20 cellular contexts compared by ENCODE assay signal in genomic region chr4:80049813-80050534, GRCh38. TPM values are rescaled to one million over a fixed set of nuclear protein-coding genes. Genes with fewer than 3 reads are reported as not detected.
A peak's percentile ranks its signal among the peaks of the same experiment; 100 is the strongest.
DNase-seq lines count a peak whose midpoint lies in the region; ATAC-seq lines count a peak whose summit lies in the region.
"Had no signal": no experiment of that assay in that cellular context is flagged by ENCODE, and none has a peak within 500 bp of the region (broad histone marks: within the 10 kb centered on the region; RNA-seq: fewer than 3 reads in every experiment).

No MANE protein-coding gene starts in this region.

- ATAC-seq in central memory CD8-positive, alpha-beta T cell (replicated peaks; ENCODE audit: extremely low read depth, poor library complexity, severe bottlenecking) = no peak
- ATAC-seq: natural killer cell, T-cell had no signal

- H3K36me3 ChIP-seq in HUES48 (ENCODE audit: control insufficient read depth, insufficient read depth, low read length) = no peaks in the 10 kb centered on the region
- peaks cover 26% of the 10 kb centered on the region for H3K36me3 ChIP-seq in muscle layer of colon (ENCODE audit: insufficient read depth, low read length)
- peaks cover 10 to 16% of the 10 kb centered on the region in 2 donors for H3K36me3 ChIP-seq in stomach smooth muscle (ENCODE audit: control insufficient read depth in 2 of 2, insufficient read depth in 2 of 2, low read length in 2 of 2)
- H3K36me3 ChIP-seq in CD8-positive, alpha-beta memory T cell (ENCODE audit: insufficient read depth, low read length) = no peaks in the 10 kb centered on the region
- H3K36me3 ChIP-seq: thyroid gland had no signal

- no peaks in the 10 kb centered on the region for H3K27me3 Mint-ChIP-seq in central memory CD8-positive, alpha-beta T cell
- H3K27me3 Mint-ChIP-seq in CD8-positive, alpha-beta memory T cell = peaks cover 0 to 2% of the 10 kb centered on the region in 2 donors
- no peaks in the 10 kb centered on the region for H3K27me3 Mint-ChIP-seq in activated CD4-positive, alpha-beta memory T cell treated with anti-CD3 and anti-CD28 coated beads for 36 hours
- H3K27me3 Mint-ChIP-seq: T-cell had no signal

- H3K27ac ChIP-seq in HUES48 (ENCODE audit: low read depth, low read length) (peak overlapping the region; percentile 8), muscle layer of colon (ENCODE audit: low read depth, low read length) (peak overlapping the region; percentile 35), stomach smooth muscle (ENCODE audit: low read length) (peak overlapping the region; percentile 4)
- H3K27ac ChIP-seq in CD8-positive, alpha-beta memory T cell (ENCODE audit: low read depth, low read length) = no peak overlapping the region
- H3K27ac ChIP-seq: psoas muscle, thyroid gland had no signal

- DNase-seq in central memory CD8-positive, alpha-beta T cell (ENCODE audit: low spot score in 2 of 2) = no peak
- no peak for DNase-seq in activated CD4-positive, alpha-beta T cell treated with anti-CD3 and anti-CD28 coated beads for 48 hours
- no peak for DNase-seq in CD8-positive, alpha-beta memory T cell
- DNase-seq in activated CD4-positive, alpha-beta memory T cell treated with anti-CD3 and anti-CD28 coated beads for 36 hours = no peak
- DNase-seq: activated CD4-positive, alpha-beta T cell treated with anti-CD3 and anti-CD28 coated beads, Interleukin-2, amount 50 U/mL, for 1 hour; activated CD8-positive, alpha-beta memory T cell treated with anti-CD3 and anti-CD28 coated beads, Interleukin-2, amount 50 U/mL, for 48 hours; activated effector memory CD4-positive, alpha-beta T cell treated with anti-CD3 and anti-CD28 coated beads, Interleukin-2, amount 50 U/mL, for 16 hours; BE2C; caudate nucleus; EL; natural killer cell; NCI-H1048; NCI-H510A; psoas muscle; T-cell; thyroid gland had no signal

- POLR2A ChIA-PET in CD8-positive, alpha-beta memory T cell (lab: Charles Lee) = no interaction called here
- POLR2A ChIA-PET in activated CD4-positive, alpha-beta memory T cell treated with anti-CD3 and anti-CD28 coated beads for 36 hours (lab: Charles Lee) = no interaction called here

- peaks cover 8% of the 10 kb centered on the region for H3K4me1 Mint-ChIP-seq in central memory CD8-positive, alpha-beta T cell
- peaks cover 6 to 25% (median 14%) of the 10 kb centered on the region in 3 donors for H3K4me1 Mint-ChIP-seq in CD8-positive, alpha-beta memory T cell
- peaks cover 42% of the 10 kb centered on the region for H3K4me1 Mint-ChIP-seq in activated CD4-positive, alpha-beta memory T cell treated with anti-CD3 and anti-CD28 coated beads for 36 hours (ENCODE audit: low read depth)
- H3K4me1 Mint-ChIP-seq: natural killer cell had no signal

- H3K4me3 ChIP-seq in HUES48 (ENCODE audit: low read depth, low read length) (no peak overlapping the region), muscle layer of colon (ENCODE audit: low read depth in 1 of 2, low read length in 2 of 2) (no peak overlapping the region), stomach smooth muscle (ENCODE audit: low read length in 2 of 2) (no peak overlapping the region)
- H3K4me3 ChIP-seq in CD8-positive, alpha-beta memory T cell (ENCODE audit: low read length) = no peak overlapping the region
- H3K4me3 ChIP-seq: lung, psoas muscle, thyroid gland had no signal

- peaks cover 38% of the 10 kb centered on the region for H3K36me3 Mint-ChIP-seq in central memory CD8-positive, alpha-beta T cell (ENCODE audit: insufficient read depth)
- H3K36me3 Mint-ChIP-seq in CD8-positive, alpha-beta memory T cell = peaks cover 24 to 61% (median 32%) of the 10 kb centered on the region in 3 donors
- H3K36me3 Mint-ChIP-seq in activated CD4-positive, alpha-beta memory T cell treated with anti-CD3 and anti-CD28 coated beads for 36 hours = peaks cover 26% of the 10 kb centered on the region
- H3K36me3 Mint-ChIP-seq: natural killer cell had no signal

- H3K4me1 ChIP-seq in HUES48 (ENCODE audit: control insufficient read depth, insufficient read depth, low read length) = peaks cover 34% of the 10 kb centered on the region
- peaks cover 54% of the 10 kb centered on the region for H3K4me1 ChIP-seq in muscle layer of colon (ENCODE audit: insufficient read depth, low read length)
- H3K4me1 ChIP-seq in stomach smooth muscle (ENCODE audit: control insufficient read depth, insufficient read depth, low read length) = peaks cover 11% of the 10 kb centered on the region
- H3K4me1 ChIP-seq in CD8-positive, alpha-beta memory T cell (ENCODE audit: insufficient read depth, low read length) = no peaks in the 10 kb centered on the region
- H3K4me1 ChIP-seq: psoas muscle had no signal

- intact Hi-C loops in activated CD4-positive, alpha-beta memory T cell treated with anti-CD3 and anti-CD28 coated beads for 36 hours (cut with micrococcal nuclease) = no loop called here

- H3K9ac ChIP-seq in HUES48 (ENCODE audit: low read depth, low read length) (no peak overlapping the region), muscle layer of colon (ENCODE audit: low read length) (no peak overlapping the region), stomach smooth muscle (ENCODE audit: low read length in 2 of 2) (no peak overlapping the region)

- CTCF ChIA-PET in CD8-positive, alpha-beta memory T cell (lab: Charles Lee) = no interaction called here
- CTCF ChIA-PET in activated CD4-positive, alpha-beta memory T cell treated with anti-CD3 and anti-CD28 coated beads for 36 hours (lab: Charles Lee) = interaction anchor here (0.6 kb wide), 2 partner anchors 32 to 137 kb away, joined by 3 to 4 read pairs; no protein-coding TSS in a partner anchor

- no peak overlapping the region for H3K4me3 Mint-ChIP-seq in central memory CD8-positive, alpha-beta T cell
- no peak overlapping the region for H3K4me3 Mint-ChIP-seq in CD8-positive, alpha-beta memory T cell
- no peak overlapping the region for H3K4me3 Mint-ChIP-seq in activated CD4-positive, alpha-beta memory T cell treated with anti-CD3 and anti-CD28 coated beads for 36 hours
- H3K4me3 Mint-ChIP-seq: natural killer cell, T-cell had no signal

- H3K27ac Mint-ChIP-seq in central memory CD8-positive, alpha-beta T cell (ENCODE audit: low read depth) = peak overlapping the region; percentile 3
- no peak overlapping the region for H3K27ac Mint-ChIP-seq in CD8-positive, alpha-beta memory T cell
- no peak overlapping the region for H3K27ac Mint-ChIP-seq in activated CD4-positive, alpha-beta memory T cell treated with anti-CD3 and anti-CD28 coated beads for 36 hours
- H3K27ac Mint-ChIP-seq: natural killer cell, T-cell had no signal

- H3K9me3 ChIP-seq in HUES48 (ENCODE audit: control insufficient read depth, insufficient read depth, low read length) = no peaks in the 10 kb centered on the region
- no peaks in the 10 kb centered on the region for H3K9me3 ChIP-seq in muscle layer of colon (ENCODE audit: low read length)
- H3K9me3 ChIP-seq in stomach smooth muscle (ENCODE audit: control insufficient read depth in 2 of 2, low read length in 2 of 2) = no peaks in the 10 kb centered on the region
- H3K9me3 ChIP-seq in CD8-positive, alpha-beta memory T cell (ENCODE audit: low read length) = no peaks in the 10 kb centered on the region
- H3K9me3 ChIP-seq: BE2C, psoas muscle, thyroid gland had no signal

- H3K9me3 Mint-ChIP-seq in central memory CD8-positive, alpha-beta T cell = no peaks in the 10 kb centered on the region
- H3K9me3 Mint-ChIP-seq in CD8-positive, alpha-beta memory T cell = no peaks in the 10 kb centered on the region
- H3K9me3 Mint-ChIP-seq in activated CD4-positive, alpha-beta memory T cell treated with anti-CD3 and anti-CD28 coated beads for 36 hours = no peaks in the 10 kb centered on the region
- H3K9me3 Mint-ChIP-seq: natural killer cell, T-cell had no signal

- no peaks in the 10 kb centered on the region for H3K27me3 ChIP-seq in HUES48 (ENCODE audit: control insufficient read depth, insufficient read depth, low read length)
- no peaks in the 10 kb centered on the region for H3K27me3 ChIP-seq in muscle layer of colon (ENCODE audit: control insufficient read depth in 1 of 2, insufficient read depth in 2 of 2, low read length in 2 of 2)
- no peaks in the 10 kb centered on the region for H3K27me3 ChIP-seq in stomach smooth muscle (ENCODE audit: control insufficient read depth in 1 of 2, insufficient read depth in 2 of 2, low read length in 2 of 2)
- H3K27me3 ChIP-seq in CD8-positive, alpha-beta memory T cell (ENCODE audit: insufficient read depth, low read length, poor library complexity, severe bottlenecking) = no peaks in the 10 kb centered on the region
- H3K27me3 ChIP-seq: BE2C, thyroid gland had no signal

RNA-seq across cellular contexts. Expression of gene ANTXR2, which starts 23.1 kb away (rescaled TPM):
- total RNA-seq in CD8-positive, alpha-beta memory T cell = 10 to 100 TPM; 18.2 to 20.6 TPM
- polyA plus RNA-seq in CD8-positive, alpha-beta memory T cell = 44.2 TPM
- total RNA-seq in activated CD4-positive, alpha-beta memory T cell treated with anti-CD3 and anti-CD28 coated beads for 36 hours = 10 to 100 TPM; 12.6 to 14.4 TPM
